8 cellular contexts compared by ENCODE assay signal in genomic region chr7:50696810-50697582, GRCh38.
DNase-seq lines count a peak whose midpoint lies in the region; ATAC-seq and TF ChIP-seq lines count a peak whose summit lies in the region.

No MANE protein-coding gene starts in this region.

- H3K79me2 ChIP-seq in fibroblast of lung (ENCODE audit: control insufficient read depth, insufficient read depth, low read length) = no peaks in the 10 kb centered on the region

- CTCF ChIA-PET in MCF 10A (lab: Yijun Ruan, JAX) = interaction anchor here (0.5 to 1.7 kb wide), 8 partner anchors 17 to 604 kb away, joined by 3 to 8 read pairs (median 3); partner anchors contain the start of gene ZPBP
- CTCF ChIA-PET in Panc1 (lab: Charles Lee) = interaction anchor here (1.0 kb wide), 1 partner anchor 304 kb away, joined by 5 read pairs; no protein-coding TSS in a partner anchor

- H4K20me1 ChIP-seq in fibroblast of lung (ENCODE audit: control insufficient read depth, extremely low read depth, insufficient read depth, low read length) = no peaks in the 10 kb centered on the region

- TF ChIP-seq CTCF in MCF 10A (IDR thresholded peaks at IDR 0.05; ENCODE audit: unreplicated experiment) (peak; percentile 26), breast epithelium (IDR thresholded peaks at IDR 0.05) (peak in 1 of 3 donors; percentile 7), Panc1 (IDR thresholded peaks at IDR 0.05) (peak; percentile 71), fibroblast of lung (conservative IDR thresholded peaks at IDR 0.05 in 1 of 2, IDR thresholded peaks at IDR 0.05 in 1 of 2; ENCODE audit: low read depth in 1 of 2, low read length in 2 of 2) (peak; percentile 35 to 51), type B pancreatic cell (conservative IDR thresholded peaks at IDR 0.05) (peak; percentile 68)

- intact Hi-C loops in MCF 10A (cut with micrococcal nuclease) (loop anchor here (1.0 kb wide), 1 partner anchor 444 kb away; no protein-coding TSS in a partner anchor), breast epithelium (cut with DNase I; ENCODE audit: low total_unique reads) (no loop called here), Panc1 (cut with micrococcal nuclease; ENCODE audit: unreplicated experiment) (loop anchor here (1.0 to 2.0 kb wide), 2 partner anchors 370 to 444 kb away; no protein-coding TSS in a partner anchor)

- H3K27ac Mint-ChIP-seq in MCF 10A (ENCODE audit: low read depth, unreplicated experiment) = no peak overlapping the region
- no peak overlapping the region for H3K27ac Mint-ChIP-seq in type B pancreatic cell
- no peak overlapping the region for H3K27ac Mint-ChIP-seq in activated T-helper 17 cell treated with anti-CD3 and anti-CD28 coated beads, Interleukin-2, amount 50 U/mL, for 72 hours

- H3K4me1 Mint-ChIP-seq in MCF 10A (ENCODE audit: insufficient read depth, unreplicated experiment) (no peaks in the 10 kb centered on the region), type B pancreatic cell (ENCODE audit: unreplicated experiment) (peaks cover 20% of the 10 kb centered on the region)
- H3K4me1 Mint-ChIP-seq in activated T-helper 17 cell treated with anti-CD3 and anti-CD28 coated beads, Interleukin-2, amount 50 U/mL, for 72 hours = no peaks in the 10 kb centered on the region

- no peaks in the 10 kb centered on the region for H3K4me1 ChIP-seq in breast epithelium
- H3K4me1 ChIP-seq in Panc1 (ENCODE audit: control insufficient read depth, insufficient read depth, low read length) = no peaks in the 10 kb centered on the region
- no peaks in the 10 kb centered on the region for H3K4me1 ChIP-seq in fibroblast of lung (ENCODE audit: control insufficient read depth, extremely low read depth, insufficient read depth, low read length)

- POLR2A ChIA-PET in MCF 10A (lab: Yijun Ruan, JAX) (no interaction called here), Panc1 (lab: Charles Lee) (no interaction called here)

- H3K27ac ChIP-seq in breast epithelium (no peak overlapping the region), Panc1 (ENCODE audit: low read length) (no peak overlapping the region), fibroblast of lung (ENCODE audit: insufficient read depth, low read length) (no peak overlapping the region)

- no peak overlapping the region for H3K4me2 ChIP-seq in fibroblast of lung (ENCODE audit: extremely low read depth, insufficient read depth, low read length)

- H3K27me3 Mint-ChIP-seq in MCF 10A (ENCODE audit: insufficient read depth, unreplicated experiment) (no peaks in the 10 kb centered on the region), type B pancreatic cell (no peaks in the 10 kb centered on the region)
- no peaks in the 10 kb centered on the region for H3K27me3 Mint-ChIP-seq in activated T-helper 17 cell treated with anti-CD3 and anti-CD28 coated beads, Interleukin-2, amount 50 U/mL, for 72 hours

- H3K36me3 Mint-ChIP-seq in MCF 10A (ENCODE audit: insufficient read depth, unreplicated experiment) (peaks cover 22% of the 10 kb centered on the region), type B pancreatic cell (peaks cover 10% of the 10 kb centered on the region)
- no peaks in the 10 kb centered on the region for H3K36me3 Mint-ChIP-seq in activated T-helper 17 cell treated with anti-CD3 and anti-CD28 coated beads, Interleukin-2, amount 50 U/mL, for 72 hours (ENCODE audit: low read depth)

- ATAC-seq in Panc1 (peak; percentile 75; the same call in 1 of the 2 replicates), HG02678 (IDR thresholded peaks at IDR 0.05; ENCODE audit: unreplicated experiment) (no peak)
- no peak for ATAC-seq in activated T-helper 17 cell treated with anti-CD3 and anti-CD28 coated beads, Interleukin-2, amount 50 U/mL, for 72 hours (replicated peaks)

- H3K9me3 Mint-ChIP-seq in MCF 10A (ENCODE audit: unreplicated experiment) (no peaks in the 10 kb centered on the region), type B pancreatic cell (no peaks in the 10 kb centered on the region)
- no peaks in the 10 kb centered on the region for H3K9me3 Mint-ChIP-seq in activated T-helper 17 cell treated with anti-CD3 and anti-CD28 coated beads, Interleukin-2, amount 50 U/mL, for 72 hours

- H3K36me3 ChIP-seq in breast epithelium (peaks cover 4% of the 10 kb centered on the region), Panc1 (ENCODE audit: control insufficient read depth, insufficient read depth, low read length) (no peaks in the 10 kb centered on the region), fibroblast of lung (ENCODE audit: control insufficient read depth, insufficient read depth, low read length) (no peaks in the 10 kb centered on the region)

- H3K27me3 ChIP-seq in breast epithelium = no peaks in the 10 kb centered on the region
- H3K27me3 ChIP-seq in Panc1 (ENCODE audit: control insufficient read depth, insufficient read depth, low read length) = no peaks in the 10 kb centered on the region
- no peaks in the 10 kb centered on the region for H3K27me3 ChIP-seq in fibroblast of lung (ENCODE audit: control insufficient read depth, insufficient read depth, low read length)

- H3K9me3 ChIP-seq in breast epithelium (no peaks in the 10 kb centered on the region), Panc1 (ENCODE audit: control insufficient read depth, insufficient read depth, low read depth, low read length) (no peaks in the 10 kb centered on the region), fibroblast of lung (ENCODE audit: control insufficient read depth, insufficient read depth, low read depth, low read length) (no peaks in the 10 kb centered on the region)

- no peak for TF ChIP-seq POLR2A in breast epithelium (IDR thresholded peaks at IDR 0.05)

- H2AFZ ChIP-seq in fibroblast of lung (ENCODE audit: low read length) = no peak overlapping the region

- H3K9ac ChIP-seq in fibroblast of lung (ENCODE audit: insufficient read depth, low read length) = no peak overlapping the region

- in situ Hi-C loops in Panc1 (cut with HindIII; ENCODE audit: low pct_unique_long_range_greater_than_20kb, low sequenced_read_pairs) = no loop called here

- DNase-seq in MCF 10A (ENCODE audit: unreplicated experiment) = peak; percentile 23
- no peak for DNase-seq in breast epithelium (ENCODE audit: low spot score in 2 of 2)
- DNase-seq in Panc1 (ENCODE audit: low read depth, low spot score) = no peak
- DNase-seq in fibroblast of lung (ENCODE audit: low read depth in 2 of 2) = no peak
- no peak for DNase-seq in type B pancreatic cell (ENCODE audit: extremely low spot score, unreplicated experiment)
- DNase-seq in NCI-H146 (lab: John Stamatoyannopoulos, UW) = no peak

- no peak overlapping the region for H3K4me3 ChIP-seq in breast epithelium
- H3K4me3 ChIP-seq in Panc1 (ENCODE audit: low read depth in 2 of 2, low read length in 2 of 2) = no peak overlapping the region
- H3K4me3 ChIP-seq in fibroblast of lung (replicated peaks in 1 of 4; ENCODE audit: control extremely low read depth in 1 of 4, insufficient read depth in 1 of 4, low read depth in 3 of 4, low read length in 4 of 4) = no peak overlapping the region

- no TSS peak for BruUV-seq in MCF 10A (replicated peaks; lab: Mats Ljungman, UMichigan)
- BruUV-seq in Panc1 (replicated peaks; lab: Mats Ljungman, UMichigan) = no TSS peak

- no peak overlapping the region for H3K4me3 Mint-ChIP-seq in MCF 10A (ENCODE audit: unreplicated experiment)
- H3K4me3 Mint-ChIP-seq in type B pancreatic cell = no peak overlapping the region
- no peak overlapping the region for H3K4me3 Mint-ChIP-seq in activated T-helper 17 cell treated with anti-CD3 and anti-CD28 coated beads, Interleukin-2, amount 50 U/mL, for 72 hours
